Comparison of ENCODE assay signal across 8 cellular contexts in genomic region chr16:87008664-87009063, GRCh38.
"Had no signal": no experiment of that assay in that cellular context is flagged by ENCODE, and none has a peak within 500 bp of the region (broad histone marks: within the 10 kb centered on the region; RNA-seq: fewer than 3 reads in every experiment).

No MANE protein-coding gene starts in this region.

- ATAC-seq: GM12878 had no signal

- H3K4me3 ChIP-seq: GM12878 had no signal

- FAIRE-seq: G401.6, GM12878, GM12891, GM12892, GM18507, GM19239 had no signal

- DNase-seq: GDM1, GF-D8 had no signal
